Comparison of ENCODE assay signal across 11 cellular contexts in the genomic region with DNA sequence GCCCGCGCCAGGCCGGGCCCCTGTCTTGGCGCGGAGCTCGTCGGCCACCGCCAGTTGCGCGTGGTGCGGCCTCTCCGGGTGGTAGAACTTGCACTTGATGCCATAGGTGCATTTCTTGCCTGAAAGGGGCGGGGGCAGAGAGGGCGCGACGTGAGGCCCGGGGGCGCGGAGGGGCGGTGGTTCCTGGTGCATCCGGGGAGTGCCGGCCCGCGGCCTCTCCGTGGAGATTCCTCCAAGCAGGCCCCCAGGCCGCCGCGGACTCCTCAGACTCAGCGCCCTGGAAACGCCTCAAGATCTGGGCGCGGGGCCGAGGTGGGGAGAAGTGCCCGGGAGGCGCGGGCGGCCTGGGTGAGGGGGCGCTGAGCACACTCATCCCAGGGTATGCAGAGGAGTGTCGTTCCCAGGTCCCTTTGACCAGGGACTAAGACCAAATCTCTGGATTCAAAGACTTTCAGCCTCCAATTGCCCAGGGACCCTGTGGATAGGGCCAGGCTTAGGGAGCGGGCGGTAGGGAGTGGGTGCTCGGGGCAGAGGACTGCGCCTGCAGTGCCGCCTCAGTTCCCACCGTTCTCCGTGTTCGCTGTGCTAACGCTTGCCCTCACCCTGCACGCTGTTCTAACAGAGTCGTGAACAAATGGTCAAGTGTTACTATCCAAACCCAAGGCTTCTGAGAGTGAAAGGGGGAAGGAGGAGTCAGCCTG. TPM values are rescaled to one million over a fixed set of nuclear protein-coding genes. Genes with fewer than 3 reads are reported as not detected.
DNase-seq lines count a peak whose midpoint lies in the region; ATAC-seq and TF ChIP-seq lines count a peak whose summit lies in the region.
"Had no signal": no experiment of that assay in that cellular context is flagged by ENCODE, and none has a peak within 500 bp of the region (broad histone marks: within the 10 kb centered on the region; RNA-seq: fewer than 3 reads in every experiment).

No MANE protein-coding gene starts in this region.

- intact Hi-C loops in ascending aorta (cut with DNase I): no loop called here

- H3K9ac ChIP-seq in iPS-20b (ENCODE audit: low read depth, low read length): no peak overlapping the region

- H3K9me3 Mint-ChIP-seq in effector memory CD8-positive, alpha-beta T cell: no peaks in the 10 kb centered on the region

- H3K4me1 ChIP-seq in ascending aorta (peaks cover 20 to 23% of the 10 kb centered on the region in 2 donors), iPS-20b (ENCODE audit: insufficient read depth, low read length) (no peaks in the 10 kb centered on the region)

- no peak for ATAC-seq in effector memory CD8-positive, alpha-beta T cell (replicated peaks)
- ATAC-seq in HG03108 (IDR thresholded peaks at IDR 0.05; ENCODE audit: unreplicated experiment): no peak
- ATAC-seq: K562 had no signal

- TF ChIP-seq CTCF in ascending aorta (IDR thresholded peaks at IDR 0.05): no peak

- H3K27ac ChIP-seq in ascending aorta (no peak overlapping the region), iPS-20b (ENCODE audit: low read length) (no peak overlapping the region)

- no peak overlapping the region for H3K4me3 Mint-ChIP-seq in effector memory CD8-positive, alpha-beta T cell

- H3K36me3 Mint-ChIP-seq in effector memory CD8-positive, alpha-beta T cell (ENCODE audit: insufficient read depth): peaks cover 19% of the 10 kb centered on the region

- peaks cover 0 to 1% of the 10 kb centered on the region in 2 donors for H3K4me1 Mint-ChIP-seq in effector memory CD8-positive, alpha-beta T cell (ENCODE audit: low read depth in 2 of 2)

- H3K4me3 ChIP-seq in H7 (ENCODE audit: insufficient read depth, low read depth, low read length) (peak overlapping the region; percentile 39; the same call in 1 of the 2 replicates), ascending aorta (peak overlapping the region; percentile 52 to 68), iPS-20b (ENCODE audit: low read length) (peak overlapping the region; percentile 58), skeletal muscle cell (ENCODE audit: low read depth, low read length) (peak overlapping the region; percentile 32)
- H3K4me3 ChIP-seq: K562 had no signal

- DNase-seq in H7 (peak; percentile 82), ascending aorta (ENCODE audit: low spot score in 2 of 2) (peak in 1 of 2 donors; percentile 65), skeletal muscle cell (ENCODE audit: low read depth) (no peak), putamen (ENCODE audit: low spot score) (no peak), NCI-H2196 treated with DMSO at 0.1 percent for 48 hours (lab: John Stamatoyannopoulos, UW; ENCODE audit: unreplicated experiment) (no peak)
- DNase-seq in effector memory CD8-positive, alpha-beta T cell: no peak
- DNase-seq: GDM1; stimulated activated CD4-positive, alpha-beta T cell treated with anti-CD3 and anti-CD28 coated beads, Interleukin-2, amount 100 ng/mL, for 24 hours had no signal

- H3K36me3 ChIP-seq in H7 (replicated peaks; ENCODE audit: control insufficient read depth, insufficient read depth, low read length) (no peaks in the 10 kb centered on the region), ascending aorta (no peaks in the 10 kb centered on the region), iPS-20b (ENCODE audit: insufficient read depth, low read depth, low read length) (no peaks in the 10 kb centered on the region)

- H3K27me3 Mint-ChIP-seq in effector memory CD8-positive, alpha-beta T cell: no peaks in the 10 kb centered on the region

- H3K27ac Mint-ChIP-seq in effector memory CD8-positive, alpha-beta T cell: no peak overlapping the region

- H3K9me3 ChIP-seq in ascending aorta: no peaks in the 10 kb centered on the region
- no peaks in the 10 kb centered on the region for H3K9me3 ChIP-seq in iPS-20b (ENCODE audit: insufficient read depth, low read depth, low read length)

- H3K27me3 ChIP-seq in H7 (ENCODE audit: control insufficient read depth, insufficient read depth, low read length) (peaks cover 23% of the 10 kb centered on the region; the same call in 1 of the 2 replicates), ascending aorta (no peaks in the 10 kb centered on the region), iPS-20b (ENCODE audit: insufficient read depth, low read length) (peaks cover 55% of the 10 kb centered on the region)

RNA-seq across cellular contexts. Expression of a gene that starts 33.3 kb away (rescaled TPM):
- total RNA-seq in H7 (2014; rRNA removed; shearing (Covaris generic)): 0.03 and 0.18 TPM in 2 replicates
- 1.5 TPM for total RNA-seq in ascending aorta

RNA-seq across cellular contexts. Expression of a gene that starts 51.4 kb away (rescaled TPM):
- total RNA-seq in H7 (2014; rRNA removed; shearing (Covaris generic)): 0.48 and 0.87 TPM in 2 replicates
- not detected for total RNA-seq in ascending aorta
